Comparison of ENCODE assay signal across 8 cellular contexts in genomic region chr20:1225729-1226313, GRCh38. TPM values are rescaled to one million over a fixed set of nuclear protein-coding genes. Genes with fewer than 3 reads are reported as not detected.
DNase-seq lines count a peak whose midpoint lies in the region; ATAC-seq and TF ChIP-seq lines count a peak whose summit lies in the region.

RAD21L1 (plus strand) TSS chr20:1226044; CDS start chr20:1228454, 2,410 bp downstream.

- DNase-seq in AG08395 (ENCODE audit: low spot score) = peak; percentile 93
- DNase-seq in PC-3 = peak; percentile 70
- peak; percentile 55 for DNase-seq in fibroblast of mammary gland (ENCODE audit: low read depth)
- peak; percentile 41 for DNase-seq in natural killer cell
- DNase-seq in stimulated activated CD8-positive, alpha-beta memory T cell treated with anti-CD3 and anti-CD28 coated beads, Interleukin-7, amount 100 ng/mL, for 4 hours (ENCODE audit: low read depth in 2 of 2) = peak; percentile 62 to 69

- H3K9ac ChIP-seq in PC-3 (ENCODE audit: low read length) = peak within 1 kb of the TSS; percentile 67

- no peaks in the 10 kb centered on the region for H3K9me3 ChIP-seq in PC-3 (ENCODE audit: low read length)

- no peaks in the 10 kb centered on the region for H4K20me1 ChIP-seq in PC-3 (ENCODE audit: low read length)

- no peaks in the 10 kb centered on the region for H3K4me1 ChIP-seq in PC-3 (ENCODE audit: insufficient read depth, low read length)

- 0 out of 2 replicates have a peak, but pooled peaks cover 5% of the 10 kb centered on the region for H3K27me3 ChIP-seq in PC-3 (ENCODE audit: low read length)

- peaks cover 15% of the 10 kb centered on the region for H3K27me3 Mint-ChIP-seq in activated T-helper 17 cell treated with anti-CD3 and anti-CD28 coated beads, Interleukin-2, amount 50 U/mL, for 72 hours
- peaks cover 18 to 21% of the 10 kb centered on the region in 2 donors for H3K27me3 Mint-ChIP-seq in natural killer cell (ENCODE audit: low read depth in 2 of 2)

- no peaks in the 10 kb centered on the region for H3K9me2 ChIP-seq in PC-3 (replicated peaks; ENCODE audit: low read length)

- H3K27ac ChIP-seq in PC-3 (ENCODE audit: low read length) = no peak within 1 kb of the TSS

- H3K36me3 ChIP-seq in PC-3 (ENCODE audit: low read depth, low read length) = no peaks in the 10 kb centered on the region

- peak within 1 kb of the TSS; percentile 100 for H2AFZ ChIP-seq in PC-3 (ENCODE audit: low read length)

- no TSS peak for BruUV-seq in PC-3 (replicated peaks; lab: Mats Ljungman, UMichigan)

- peak within 1 kb of the TSS; percentile 99 for H3K4me3 ChIP-seq in PC-3 (ENCODE audit: low read length)
- peak within 1 kb of the TSS; percentile 55 for H3K4me3 ChIP-seq in fibroblast of mammary gland (ENCODE audit: control insufficient read depth, low read depth, low read length)

- no peaks in the 10 kb centered on the region for H3K36me3 Mint-ChIP-seq in activated T-helper 17 cell treated with anti-CD3 and anti-CD28 coated beads, Interleukin-2, amount 50 U/mL, for 72 hours (ENCODE audit: low read depth)
- no peaks in the 10 kb centered on the region for H3K36me3 Mint-ChIP-seq in natural killer cell

- ATAC-seq in GM21723 (IDR thresholded peaks at IDR 0.05; ENCODE audit: unreplicated experiment) (peak; percentile 59), PC-3 (peak; percentile 70), natural killer cell (peak; percentile 90 to 95 (median 94)), GM19324 (IDR thresholded peaks at IDR 0.05; ENCODE audit: low FRiP score, unreplicated experiment) (no peak)
- peak; percentile 83 for ATAC-seq in activated T-helper 17 cell treated with anti-CD3 and anti-CD28 coated beads, Interleukin-2, amount 50 U/mL, for 72 hours (replicated peaks)

- no peaks in the 10 kb centered on the region for H3K79me2 ChIP-seq in PC-3 (ENCODE audit: low read length)

- no peak for TF ChIP-seq CTCF in PC-3 (conservative IDR thresholded peaks at IDR 0.05; ENCODE audit: low read depth, low read length)
- TF ChIP-seq CTCF in fibroblast of mammary gland (conservative IDR thresholded peaks at IDR 0.05; ENCODE audit: control insufficient read depth, insufficient read depth, low read depth, low read length) = no peak
- no peak for TF ChIP-seq CTCF in natural killer cell (IDR thresholded peaks at IDR 0.05)

- POLR2A ChIA-PET in PC-3 (lab: Charles Lee; ENCODE audit: unreplicated experiment) = interaction anchor here (0.6 kb wide), 1 partner anchor 326 kb away, joined by 4 read pairs; no protein-coding TSS in a partner anchor

- H3F3A ChIP-seq in PC-3 (ENCODE audit: low read length, unreplicated experiment) = no peaks in the 10 kb centered on the region

- H3K4me2 ChIP-seq in PC-3 (ENCODE audit: low read length) = peak within 1 kb of the TSS; percentile 100

- no peaks in the 10 kb centered on the region for H3K4me1 Mint-ChIP-seq in activated T-helper 17 cell treated with anti-CD3 and anti-CD28 coated beads, Interleukin-2, amount 50 U/mL, for 72 hours
- peaks cover 9 to 12% of the 10 kb centered on the region in 2 donors for H3K4me1 Mint-ChIP-seq in natural killer cell

- H3K4me3 Mint-ChIP-seq in activated T-helper 17 cell treated with anti-CD3 and anti-CD28 coated beads, Interleukin-2, amount 50 U/mL, for 72 hours = peak within 1 kb of the TSS; percentile 74
- H3K4me3 Mint-ChIP-seq in natural killer cell = peak within 1 kb of the TSS; percentile 86

- intact Hi-C loops in PC-3 (cut with micrococcal nuclease) (no loop called here), natural killer cell (cut with micrococcal nuclease) (no loop called here)

- no peak within 1 kb of the TSS for H3K27ac Mint-ChIP-seq in activated T-helper 17 cell treated with anti-CD3 and anti-CD28 coated beads, Interleukin-2, amount 50 U/mL, for 72 hours
- no peak within 1 kb of the TSS for H3K27ac Mint-ChIP-seq in natural killer cell

- H3K9me3 Mint-ChIP-seq in activated T-helper 17 cell treated with anti-CD3 and anti-CD28 coated beads, Interleukin-2, amount 50 U/mL, for 72 hours = no peaks in the 10 kb centered on the region
- no peaks in the 10 kb centered on the region for H3K9me3 Mint-ChIP-seq in natural killer cell

- CTCF ChIA-PET in PC-3 (lab: Charles Lee) = interaction anchor here (0.6 kb wide), 2 partner anchors 13 to 212 kb away, joined by 3 read pairs; no protein-coding TSS in a partner anchor

RNA-seq across cellular contexts. Expression of gene RAD21L1, which starts in this region (rescaled TPM):
- total RNA-seq in PC-3 (2014; rRNA removed) = 0.11 and 0.58 TPM in 2 replicates
- total RNA-seq in activated T-helper 17 cell treated with anti-CD3 and anti-CD28 coated beads, Interleukin-2, amount 50 U/mL, for 72 hours = not detected
- not detected for total RNA-seq in natural killer cell

Comparison
In these comparisons a context has a peak if more than half of its experiments do, and no peak if none do; other contexts are left out.
1. Peak in DNase-seq, ATAC-seq, H3K4me3 ChIP-seq, H3K9ac ChIP-seq and H3K4me2 ChIP-seq in PC-3; RNA of the gene not detected or under 1 TPM.
2. Peak in ATAC-seq in activated T-helper 17 cell treated with anti-CD3 and anti-CD28 coated beads, Interleukin-2, amount 50 U/mL, for 72 hours; RNA of the gene not detected or under 1 TPM.
3. Peak in DNase-seq and ATAC-seq in natural killer cell; RNA of the gene not detected or under 1 TPM.
4. DNase-seq: peak in every context shown above with its lines; median percentile 93 in AG08395; 70 in PC-3; 66 in stimulated activated CD8-positive, alpha-beta memory T cell treated with anti-CD3 and anti-CD28 coated beads, Interleukin-7, amount 100 ng/mL, for 4 hours; 55 in fibroblast of mammary gland; 41 in natural killer cell.